25 cellular contexts compared by ENCODE assay signal in genomic region chr12:122790393-122791075, GRCh38. TPM values are rescaled to one million over a fixed set of nuclear protein-coding genes. Genes with fewer than 3 reads are reported as not detected.
DNase-seq lines count a peak whose midpoint lies in the region; ATAC-seq, FAIRE-seq and TF ChIP-seq lines count a peak whose summit lies in the region.
"Had no signal": no experiment of that assay in that cellular context is flagged by ENCODE, and none has a peak within 500 bp of the region (broad histone marks: within the 10 kb centered on the region; RNA-seq: fewer than 3 reads in every experiment).

No MANE protein-coding gene starts in this region.

- intact Hi-C loops in HepG2 (cut with micrococcal nuclease; ENCODE audit: unreplicated experiment) (no loop called here), right lobe of liver (cut with DNase I) (loop anchor here (5.0 to 10.0 kb wide), 3 partner anchors 64 to 164 kb away; no protein-coding TSS in a partner anchor)

- no peak for TF ChIP-seq CTCF in HepG2 (CRISPR knock-in tag; IDR thresholded peaks at IDR 0.05)
- no peak for TF ChIP-seq CTCF in right lobe of liver (IDR thresholded peaks at IDR 0.05)
- TF ChIP-seq CTCF in fibroblast of villous mesenchyme (IDR thresholded peaks at IDR 0.05; ENCODE audit: insufficient read depth, low read depth, low read length) = no peak

- H3K27me3 ChIP-seq in HepG2 (ENCODE audit: control insufficient read depth in 1 of 2, insufficient read depth in 2 of 2, low read length in 2 of 2) (peaks cover 1 to 9% of the 10 kb centered on the region in 2 experiments; a peak in 3 of 5 replicates), right lobe of liver (no peaks in the 10 kb centered on the region), SJSA1 (replicated peaks) (no peaks in the 10 kb centered on the region)
- H3K27me3 ChIP-seq: ascending aorta, transverse colon had no signal

- H3K4me3 ChIP-seq in HepG2 (replicated peaks in 1 of 3; ENCODE audit: insufficient read depth in 1 of 3, low read depth in 2 of 3, low read length in 3 of 3) (no peak overlapping the region), right lobe of liver (no peak overlapping the region), SJSA1 (no peak overlapping the region), fibroblast of villous mesenchyme (ENCODE audit: low read depth, low read length) (no peak overlapping the region)
- H3K4me3 ChIP-seq: ascending aorta, PC-9, transverse colon had no signal

- H3K9ac ChIP-seq in HepG2 (ENCODE audit: insufficient read depth, low read depth, low read length) = no peak overlapping the region
- H3K9ac ChIP-seq: SK-N-SH had no signal

- no peak for FAIRE-seq in HepG2 (lab: Jason Lieb, UNC)
- FAIRE-seq: A204.1 had no signal

- TF ChIP-seq EP300 in HepG2 (IDR thresholded peaks at IDR 0.05; ENCODE audit: low read depth in 2 of 2, low read length in 2 of 2) (no peak), HepG2 (CRISPR knock-in tag; IDR thresholded peaks at IDR 0.05; ENCODE audit: borderline replicate concordance) (no peak)

- in situ Hi-C loops in HepG2 (cut with HindIII; ENCODE audit: extremely low pct_ligation_motif_present, low pct_unique_long_range_greater_than_20kb) = no loop called here

- no peak for TF ChIP-seq RAD21 in HepG2 (CRISPR knock-in tag; IDR thresholded peaks at IDR 0.05)

- H4K20me1 ChIP-seq in HepG2 (ENCODE audit: insufficient read depth, low read length) = no peaks in the 10 kb centered on the region

- POLR2A ChIA-PET in HepG2 (lab: Yijun Ruan, JAX) = no interaction called here

- WGBS in HepG2 (ENCODE audit: low lambda C conversion rate) = 33% methylated on average over 5 of the region's 5 CpGs
- 85% methylated on average over 5 of the region's 5 CpGs for WGBS in right lobe of liver (ENCODE audit: insufficient coverage, low coverage, low lambda C conversion rate, missing lambda C conversion rate)

- no peaks in the 10 kb centered on the region for H3K4me1 ChIP-seq in HepG2 (ENCODE audit: insufficient read depth, low read length)
- H3K4me1 ChIP-seq in right lobe of liver = no peaks in the 10 kb centered on the region
- peaks cover 37% of the 10 kb centered on the region for H3K4me1 ChIP-seq in SJSA1 (replicated peaks)
- H3K4me1 ChIP-seq: ascending aorta, transverse colon had no signal

- CTCF ChIA-PET in HepG2 (lab: Yijun Ruan, JAX; ENCODE audit: low intra/inter-chr PET ratio, low total read pairs) = no interaction called here

- TF ChIP-seq POLR2A in HepG2 (IDR thresholded peaks at IDR 0.05; ENCODE audit: insufficient read depth in 1 of 2, low read depth in 2 of 2, low read length in 2 of 2) = no peak
- no peak for TF ChIP-seq POLR2A in right lobe of liver (IDR thresholded peaks at IDR 0.05)

- DNase-seq in HepG2 (ENCODE audit: low spot score) = no peak
- DNase-seq in right lobe of liver = no peak
- DNase-seq in SJSA1 (ENCODE audit: low read depth in 1 of 2, low spot score in 2 of 2) = peak; percentile 79 to 89
- peak; percentile 7 for DNase-seq in fibroblast of villous mesenchyme (ENCODE audit: low read depth)
- no peak for DNase-seq in OCI-M2 (lab: John Stamatoyannopoulos, UW; ENCODE audit: unreplicated experiment)
- DNase-seq in NCI-H82 treated with DMSO at 0.1 percent for 48 hours (lab: John Stamatoyannopoulos, UW; ENCODE audit: unreplicated experiment) = no peak
- DNase-seq: activated CD4-positive, alpha-beta T cell treated with anti-CD3 and anti-CD28 coated beads for 1 hour; activated naive CD4-positive, alpha-beta T cell; DMS 273 treated with DMSO at 0.1 percent for 48 hours; left cardiac atrium; NCI-H2029; NCI-H524 treated with DMSO at 0.1 percent for 48 hours; SK-N-SH; stimulated activated CD4-positive, alpha-beta T cell treated with anti-CD3 and anti-CD28 coated beads, Interleukin-15, amount 100 ng/mL, for 24 hours; stimulated activated naive B cell treated with anti-CD40 and anti-IgM and Interleukin-4, amounts not matched to agents 10 μg/mL and 1 μg/mL and 100 μg/mL, for 72 hours; T-helper 9 cell; transverse colon had no signal

- no TSS peak for BruUV-seq in HepG2 (replicated peaks; lab: Mats Ljungman, UMichigan)

- H3K4me2 ChIP-seq in HepG2 (ENCODE audit: low read depth, low read length) = no peak overlapping the region
- H3K4me2 ChIP-seq: PC-9, SK-N-SH had no signal

- H2AFZ ChIP-seq in HepG2 (ENCODE audit: low read length) = no peak overlapping the region
- H2AFZ ChIP-seq: PC-9 had no signal

- H3K79me2 ChIP-seq in HepG2 (ENCODE audit: insufficient read depth, low read length) = no peaks in the 10 kb centered on the region

- H3K9me3 ChIP-seq in HepG2 (ENCODE audit: low read length) = no peaks in the 10 kb centered on the region
- H3K9me3 ChIP-seq in right lobe of liver = no peaks in the 10 kb centered on the region
- H3K9me3 ChIP-seq in SJSA1 (replicated peaks) = no peaks in the 10 kb centered on the region
- H3K9me3 ChIP-seq: ascending aorta, SK-N-SH, transverse colon had no signal

- no peaks in the 10 kb centered on the region for H3K36me3 ChIP-seq in HepG2 (replicated peaks in 1 of 2; ENCODE audit: control insufficient read depth in 1 of 2, insufficient read depth in 2 of 2, low read length in 2 of 2)
- no peaks in the 10 kb centered on the region for H3K36me3 ChIP-seq in right lobe of liver
- H3K36me3 ChIP-seq in SJSA1 = no peaks in the 10 kb centered on the region
- H3K36me3 ChIP-seq: ascending aorta, transverse colon had no signal

- ATAC-seq in HepG2 = no peak
- ATAC-seq in right lobe of liver = no peak
- no peak for ATAC-seq in HG02884 (IDR thresholded peaks at IDR 0.05; ENCODE audit: unreplicated experiment)
- no peak for ATAC-seq in GM19463 (IDR thresholded peaks at IDR 0.05; ENCODE audit: unreplicated experiment)
- ATAC-seq: left cardiac atrium; stimulated activated naive B cell treated with anti-CD40 and anti-IgM and Interleukin-4, amounts not matched to agents 10 μg/mL and 1 μg/mL and 100 μg/mL, for 72 hours had no signal

- H3K27ac ChIP-seq in HepG2 (ENCODE audit: extremely low read length, insufficient read depth, low read length) (no peak overlapping the region), right lobe of liver (no peak overlapping the region), SJSA1 (peak overlapping the region; percentile 58)
- H3K27ac ChIP-seq: ascending aorta, epithelial cell of prostate, PC-9, transverse colon had no signal

RNA-seq across cellular contexts. Expression of gene CCDC62, which starts 16.2 kb away (rescaled TPM):
- total RNA-seq in HepG2 (2016; rRNA removed; fragmentation: Illumina TruSeq; extraction: Trizol) = 0.07 TPM in 2 replicates
- total RNA-seq in HepG2 (2016; cell fraction: cytosol; rRNA removed; fragmentation: Illumina TruSeq; extraction: Trizol; ENCODE audit: low read depth) = 0.40 and 0.79 TPM in 2 replicates
- 0.07 and 0.13 TPM in 2 replicates for total RNA-seq in HepG2 (2016; cell fraction: insoluble cytoplasmic fraction; rRNA removed; fragmentation: Illumina TruSeq; extraction: Trizol)
- total RNA-seq in HepG2 (2016; cell fraction: membrane; rRNA removed; fragmentation: Illumina TruSeq; extraction: Trizol) = 0.14 and 0.31 TPM in 2 replicates
- not detected in 2 replicates for total RNA-seq in HepG2 (2016; cell fraction: nucleus; rRNA removed; fragmentation: Illumina TruSeq; extraction: Trizol)
- polyA plus RNA-seq in HepG2 (2011; rRNA removed) = 0.04 and 0.10 TPM in 2 replicates
- polyA plus RNA-seq in HepG2 (2011; cell fraction: cytosol; rRNA removed) = 0.01 TPM in 1 of 2 replicates, not detected in the other
- polyA plus RNA-seq in HepG2 (2011; cell fraction: nucleus; rRNA removed) = 0.10 and 0.12 TPM in 2 replicates
- polyA plus RNA-seq in HepG2 (2012) = 0.12 TPM in 1 of 2 replicates, not detected in the other
- not detected in 2 replicates for polyA plus RNA-seq in HepG2 (2016; cell fraction: cytosol; fragmentation: Illumina TruSeq; extraction: Trizol; ENCODE audit: low read depth)
- not detected in 2 replicates for polyA plus RNA-seq in HepG2 (2016; cell fraction: insoluble cytoplasmic fraction; fragmentation: Illumina TruSeq; extraction: Trizol; ENCODE audit: low read depth)
- polyA plus RNA-seq in HepG2 (2016; cell fraction: membrane; fragmentation: Illumina TruSeq; extraction: Trizol; ENCODE audit: low read depth) = 0.06 TPM in 1 of 2 replicates, not detected in the other
- polyA plus RNA-seq in HepG2 (2016; cell fraction: nucleus; fragmentation: Illumina TruSeq; extraction: Trizol; ENCODE audit: insufficient read depth, low read depth) = not detected in 2 replicates
- 0.18 and 0.89 TPM in 2 replicates for polyA minus RNA-seq in HepG2 (2011; rRNA and poly(A)+ RNA removed; ENCODE audit: low replicate concordance)
- polyA minus RNA-seq in HepG2 (2011; cell fraction: cytosol; rRNA and poly(A)+ RNA removed) = not detected in 2 replicates
- polyA minus RNA-seq in HepG2 (2011; cell fraction: nucleus; rRNA and poly(A)+ RNA removed) = 0.25 and 0.39 TPM in 2 replicates
- total RNA-seq in right lobe of liver = under 1 TPM in 5 of 6 experiments, not detected in 1; 0.07 to 0.35 (median 0.12) TPM
- total RNA-seq in SJSA1 (2014; rRNA removed; shearing (Covaris generic)) = 0.78 and 1.2 TPM in 2 replicates
- total RNA-seq in fibroblast of villous mesenchyme = 0.32 and 0.86 TPM in 2 replicates
- total RNA-seq: ascending aorta had no signal

RNA-seq across cellular contexts. Expression of gene DENR, which starts 37.9 kb away (rescaled TPM):
- 59.1 and 78.9 TPM in 2 replicates for total RNA-seq in HepG2 (2016; rRNA removed; fragmentation: Illumina TruSeq; extraction: Trizol)
- total RNA-seq in HepG2 (2016; cell fraction: cytosol; rRNA removed; fragmentation: Illumina TruSeq; extraction: Trizol; ENCODE audit: low read depth) = 21.7 and 21.9 TPM in 2 replicates
- 60.4 and 77.7 TPM in 2 replicates for total RNA-seq in HepG2 (2016; cell fraction: insoluble cytoplasmic fraction; rRNA removed; fragmentation: Illumina TruSeq; extraction: Trizol)
- 70.7 and 70.9 TPM in 2 replicates for total RNA-seq in HepG2 (2016; cell fraction: membrane; rRNA removed; fragmentation: Illumina TruSeq; extraction: Trizol)
- total RNA-seq in HepG2 (2016; cell fraction: nucleus; rRNA removed; fragmentation: Illumina TruSeq; extraction: Trizol) = 25.9 and 30.2 TPM in 2 replicates
- 23.8 and 30.0 TPM in 2 replicates for polyA plus RNA-seq in HepG2 (2011; rRNA removed)
- polyA plus RNA-seq in HepG2 (2011; cell fraction: cytosol; rRNA removed) = 14.5 and 20.1 TPM in 2 replicates
- polyA plus RNA-seq in HepG2 (2011; cell fraction: nucleus; rRNA removed) = 6.9 and 11.4 TPM in 2 replicates
- polyA plus RNA-seq in HepG2 (2012) = 28.0 and 41.3 TPM in 2 replicates
- 25.3 and 34.4 TPM in 2 replicates for polyA plus RNA-seq in HepG2 (2016; cell fraction: cytosol; fragmentation: Illumina TruSeq; extraction: Trizol; ENCODE audit: low read depth)
- polyA plus RNA-seq in HepG2 (2016; cell fraction: insoluble cytoplasmic fraction; fragmentation: Illumina TruSeq; extraction: Trizol; ENCODE audit: low read depth) = 102 and 104 TPM in 2 replicates
- polyA plus RNA-seq in HepG2 (2016; cell fraction: membrane; fragmentation: Illumina TruSeq; extraction: Trizol; ENCODE audit: low read depth) = 69.0 and 73.4 TPM in 2 replicates
- 52.9 and 57.8 TPM in 2 replicates for polyA plus RNA-seq in HepG2 (2016; cell fraction: nucleus; fragmentation: Illumina TruSeq; extraction: Trizol; ENCODE audit: insufficient read depth, low read depth)
- 11.0 and 13.1 TPM in 2 replicates for polyA minus RNA-seq in HepG2 (2011; rRNA and poly(A)+ RNA removed; ENCODE audit: low replicate concordance)
- 12.1 and 13.5 TPM in 2 replicates for polyA minus RNA-seq in HepG2 (2011; cell fraction: cytosol; rRNA and poly(A)+ RNA removed)
- polyA minus RNA-seq in HepG2 (2011; cell fraction: nucleus; rRNA and poly(A)+ RNA removed) = 28.7 and 32.8 TPM in 2 replicates
- 10 to 100 TPM; 11.3 to 18.2 (median 14.5) TPM for total RNA-seq in right lobe of liver
- 57.4 and 62.2 TPM in 2 replicates for total RNA-seq in SJSA1 (2014; rRNA removed; shearing (Covaris generic))
- total RNA-seq in fibroblast of villous mesenchyme = 40.3 and 46.6 TPM in 2 replicates

RNA-seq across cellular contexts. Expression of gene HIP1R, which starts 44.7 kb away (rescaled TPM):
- total RNA-seq in HepG2 (2016; rRNA removed; fragmentation: Illumina TruSeq; extraction: Trizol) (8.2 and 18.4 TPM in 2 replicates), right lobe of liver (10 to 100 TPM; 23.6 to 37.2 (median 27.8) TPM), fibroblast of villous mesenchyme (11.2 and 11.9 TPM in 2 replicates)
- total RNA-seq in HepG2 (2016; cell fraction: cytosol; rRNA removed; fragmentation: Illumina TruSeq; extraction: Trizol; ENCODE audit: low read depth) = 2.2 and 2.5 TPM in 2 replicates
- total RNA-seq in HepG2 (2016; cell fraction: insoluble cytoplasmic fraction; rRNA removed; fragmentation: Illumina TruSeq; extraction: Trizol) = 6.5 and 17.6 TPM in 2 replicates
- 4.3 and 5.1 TPM in 2 replicates for total RNA-seq in HepG2 (2016; cell fraction: membrane; rRNA removed; fragmentation: Illumina TruSeq; extraction: Trizol)
- 19.5 and 20.1 TPM in 2 replicates for total RNA-seq in HepG2 (2016; cell fraction: nucleus; rRNA removed; fragmentation: Illumina TruSeq; extraction: Trizol)
- polyA plus RNA-seq in HepG2 (2011; rRNA removed) = 25.5 and 36.0 TPM in 2 replicates
- 5.2 and 9.3 TPM in 2 replicates for polyA plus RNA-seq in HepG2 (2011; cell fraction: cytosol; rRNA removed)
- polyA plus RNA-seq in HepG2 (2011; cell fraction: nucleus; rRNA removed) = 174 and 222 TPM in 2 replicates
- 10.1 and 13.1 TPM in 2 replicates for polyA plus RNA-seq in HepG2 (2012)
- polyA plus RNA-seq in HepG2 (2016; cell fraction: cytosol; fragmentation: Illumina TruSeq; extraction: Trizol; ENCODE audit: low read depth) = 0.78 and 1.1 TPM in 2 replicates
- polyA plus RNA-seq in HepG2 (2016; cell fraction: insoluble cytoplasmic fraction; fragmentation: Illumina TruSeq; extraction: Trizol; ENCODE audit: low read depth) = 6.1 and 6.5 TPM in 2 replicates
- 2.0 and 2.2 TPM in 2 replicates for polyA plus RNA-seq in HepG2 (2016; cell fraction: membrane; fragmentation: Illumina TruSeq; extraction: Trizol; ENCODE audit: low read depth)
- polyA plus RNA-seq in HepG2 (2016; cell fraction: nucleus; fragmentation: Illumina TruSeq; extraction: Trizol; ENCODE audit: insufficient read depth, low read depth) = 42.8 and 47.4 TPM in 2 replicates
- polyA minus RNA-seq in HepG2 (2011; rRNA and poly(A)+ RNA removed; ENCODE audit: low replicate concordance) = 51.3 and 57.2 TPM in 2 replicates
- polyA minus RNA-seq in HepG2 (2011; cell fraction: cytosol; rRNA and poly(A)+ RNA removed) = 5.3 and 6.5 TPM in 2 replicates
- polyA minus RNA-seq in HepG2 (2011; cell fraction: nucleus; rRNA and poly(A)+ RNA removed) = 28.3 and 30.6 TPM in 2 replicates
- 14.7 and 21.7 TPM in 2 replicates for total RNA-seq in SJSA1 (2014; rRNA removed; shearing (Covaris generic))

RNA-seq across cellular contexts. Expression of gene HCAR1, which starts 59.9 kb away (rescaled TPM):
- total RNA-seq in HepG2 (2016; rRNA removed; fragmentation: Illumina TruSeq; extraction: Trizol) (0.34 and 0.53 TPM in 2 replicates), right lobe of liver (not detected), fibroblast of villous mesenchyme (0.43 and 0.97 TPM in 2 replicates)
- 0.09 and 0.10 TPM in 2 replicates for total RNA-seq in HepG2 (2016; cell fraction: cytosol; rRNA removed; fragmentation: Illumina TruSeq; extraction: Trizol; ENCODE audit: low read depth)
- total RNA-seq in HepG2 (2016; cell fraction: insoluble cytoplasmic fraction; rRNA removed; fragmentation: Illumina TruSeq; extraction: Trizol) = 0.43 and 0.48 TPM in 2 replicates
- total RNA-seq in HepG2 (2016; cell fraction: membrane; rRNA removed; fragmentation: Illumina TruSeq; extraction: Trizol) = 0.31 and 0.40 TPM in 2 replicates
- total RNA-seq in HepG2 (2016; cell fraction: nucleus; rRNA removed; fragmentation: Illumina TruSeq; extraction: Trizol) = 0.40 and 0.41 TPM in 2 replicates
- polyA plus RNA-seq in HepG2 (2011; rRNA removed) = 4.3 and 4.4 TPM in 2 replicates
- 3.6 and 4.3 TPM in 2 replicates for polyA plus RNA-seq in HepG2 (2011; cell fraction: cytosol; rRNA removed)
- 2.2 and 2.4 TPM in 2 replicates for polyA plus RNA-seq in HepG2 (2011; cell fraction: nucleus; rRNA removed)
- polyA plus RNA-seq in HepG2 (2012) = 1.3 and 3.2 TPM in 2 replicates
- 0.07 and 0.08 TPM in 2 replicates for polyA plus RNA-seq in HepG2 (2016; cell fraction: cytosol; fragmentation: Illumina TruSeq; extraction: Trizol; ENCODE audit: low read depth)
- 0.39 and 0.40 TPM in 2 replicates for polyA plus RNA-seq in HepG2 (2016; cell fraction: insoluble cytoplasmic fraction; fragmentation: Illumina TruSeq; extraction: Trizol; ENCODE audit: low read depth)
- 0.13 and 0.19 TPM in 2 replicates for polyA plus RNA-seq in HepG2 (2016; cell fraction: membrane; fragmentation: Illumina TruSeq; extraction: Trizol; ENCODE audit: low read depth)
- polyA plus RNA-seq in HepG2 (2016; cell fraction: nucleus; fragmentation: Illumina TruSeq; extraction: Trizol; ENCODE audit: insufficient read depth, low read depth) = 0.59 and 0.72 TPM in 2 replicates
- 9.6 TPM in 1 of 2 replicates, not detected in the other for polyA minus RNA-seq in HepG2 (2011; rRNA and poly(A)+ RNA removed; ENCODE audit: low replicate concordance)
- 4.5 and 5.2 TPM in 2 replicates for polyA minus RNA-seq in HepG2 (2011; cell fraction: cytosol; rRNA and poly(A)+ RNA removed)
- polyA minus RNA-seq in HepG2 (2011; cell fraction: nucleus; rRNA and poly(A)+ RNA removed) = 1.5 and 1.9 TPM in 2 replicates
- not detected in 2 replicates for total RNA-seq in SJSA1 (2014; rRNA removed; shearing (Covaris generic))
- total RNA-seq: ascending aorta, mononuclear cell had no signal
- polyA plus RNA-seq: CD14-positive monocyte, SK-N-SH had no signal

Comparison
In these comparisons a context has a peak if more than half of its experiments do, and no peak if none do; other contexts are left out.
1. DNase-seq: peak in SJSA1 (2 of 2) and fibroblast of villous mesenchyme (single experiment); none in HepG2 (single experiment), right lobe of liver (0 of 3), OCI-M2 (single experiment) and NCI-H82 treated with DMSO at 0.1 percent for 48 hours (single experiment).